Comparison of ENCODE assay signal across 1 cellular context in the genomic region with DNA sequence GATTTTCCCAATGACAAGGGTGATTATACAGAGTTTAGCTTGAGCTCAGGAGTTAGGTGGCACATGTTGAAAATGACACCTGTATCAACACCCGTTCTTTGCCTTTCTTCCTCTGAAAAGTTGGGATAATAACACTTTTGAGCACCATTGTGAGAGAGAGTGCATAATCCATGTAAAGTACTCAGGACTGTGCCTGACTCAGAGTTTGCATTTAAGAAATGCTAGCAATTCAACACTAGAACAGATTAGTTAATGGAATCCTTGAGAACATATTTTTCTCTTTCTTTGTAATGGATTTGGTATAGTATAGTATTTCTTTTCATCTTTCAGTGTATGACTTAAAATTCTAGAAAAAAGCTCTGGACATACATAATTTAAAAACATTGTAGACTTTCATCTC.
TF ChIP-seq lines count a peak whose summit lies in the region.

No MANE protein-coding gene starts in this region.

TF ChIP-seq in IMR-90, 13 proteins besides CTCF, POLR2A, EP300 and RAD21:
- no peak for TF ChIP-seq SMC3 (IDR thresholded peaks at IDR 0.05; ENCODE audit: low read depth, low read length)
- TF ChIP-seq CEBPB (IDR thresholded peaks at IDR 0.05; ENCODE audit: low read depth, low read length): no peak
- no peak for TF ChIP-seq BHLHE40 (IDR thresholded peaks at IDR 0.05; ENCODE audit: low read depth, low read length)
- TF ChIP-seq MAFK (IDR thresholded peaks at IDR 0.05; ENCODE audit: low read depth, low read length): no peak
TF ChIP-seq in IMR-90: peak in this region for 0.
